8 cellular contexts compared by ENCODE assay signal in the genomic region with DNA sequence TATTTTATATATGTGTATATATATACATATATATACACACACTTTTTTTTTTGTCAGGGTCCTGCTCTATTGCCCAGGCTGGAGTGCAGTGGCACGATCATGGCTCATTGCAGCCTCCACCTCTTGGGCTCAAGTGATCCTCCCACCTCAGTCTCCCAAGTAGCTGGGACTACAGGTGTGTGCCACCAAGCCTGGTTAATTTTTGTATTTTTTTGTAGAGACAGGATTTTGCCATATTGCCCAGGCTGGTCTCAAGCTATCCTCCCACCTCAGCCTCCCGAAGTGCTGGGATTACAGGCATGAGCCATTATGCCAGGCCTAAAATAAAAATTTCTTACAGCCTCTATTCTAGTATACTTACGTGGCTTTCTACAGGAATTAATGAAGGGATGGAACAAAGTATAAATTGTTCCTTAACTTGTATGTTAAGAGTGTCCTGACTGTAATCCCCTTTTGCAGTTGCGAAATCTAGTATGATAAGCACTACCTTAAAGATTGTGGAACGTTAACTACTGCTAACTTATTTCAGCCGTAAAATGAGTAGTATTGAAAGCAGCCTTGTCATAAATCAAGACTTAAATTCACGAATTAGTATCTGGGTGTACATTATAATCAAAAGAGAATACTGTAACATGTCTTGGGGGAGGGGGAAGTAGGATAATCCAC. TPM values are rescaled to one million over a fixed set of nuclear protein-coding genes. Genes with fewer than 3 reads are reported as not detected.
DNase-seq lines count a peak whose midpoint lies in the region; ATAC-seq and TF ChIP-seq lines count a peak whose summit lies in the region.

No MANE protein-coding gene starts in this region.

- no peak overlapping the region for H2AFZ ChIP-seq in Loucy (ENCODE audit: low read length)

- TF ChIP-seq CTCF in Loucy (conservative IDR thresholded peaks at IDR 0.05; ENCODE audit: low read length), result no peak

- H3K4me3 Mint-ChIP-seq in central memory CD8-positive, alpha-beta T cell, result peak overlapping the region; percentile 95
- H3K4me3 Mint-ChIP-seq in natural killer cell treated with Interleukin-12 subunit alpha and Interleukin-12 subunit beta and Interleukin-15 and Interleukin-18, amount 100 ng/mL, for 72 hours, result peak overlapping the region; percentile 95

- H3K4me1 Mint-ChIP-seq in central memory CD8-positive, alpha-beta T cell, result peaks cover 48% of the 10 kb centered on the region
- peaks cover 27 to 35% of the 10 kb centered on the region in 2 donors for H3K4me1 Mint-ChIP-seq in natural killer cell treated with Interleukin-12 subunit alpha and Interleukin-12 subunit beta and Interleukin-15 and Interleukin-18, amount 100 ng/mL, for 72 hours (ENCODE audit: low read depth in 2 of 2)

- peaks cover 60% of the 10 kb centered on the region for H3K79me2 ChIP-seq in Loucy (ENCODE audit: insufficient read depth, low read length)

- H3K4me3 ChIP-seq in Loucy (ENCODE audit: low read length, poor library complexity, severe bottlenecking), result peak overlapping the region; percentile 80

- peaks cover 4% of the 10 kb centered on the region for H3K27me3 Mint-ChIP-seq in central memory CD8-positive, alpha-beta T cell
- no peaks in the 10 kb centered on the region for H3K27me3 Mint-ChIP-seq in natural killer cell treated with Interleukin-12 subunit alpha and Interleukin-12 subunit beta and Interleukin-15 and Interleukin-18, amount 100 ng/mL, for 72 hours

- no peaks in the 10 kb centered on the region for H3K9me2 ChIP-seq in Loucy (replicated peaks; ENCODE audit: low read depth, low read length)

- peaks cover 18% of the 10 kb centered on the region for H3K36me3 Mint-ChIP-seq in central memory CD8-positive, alpha-beta T cell (ENCODE audit: insufficient read depth)
- peaks cover 6% of the 10 kb centered on the region for H3K36me3 Mint-ChIP-seq in natural killer cell treated with Interleukin-12 subunit alpha and Interleukin-12 subunit beta and Interleukin-15 and Interleukin-18, amount 100 ng/mL, for 72 hours

- peak overlapping the region; percentile 79 for H3K4me2 ChIP-seq in Loucy (ENCODE audit: low read depth, low read length, poor library complexity, severe bottlenecking)

- H4K20me1 ChIP-seq in Loucy (ENCODE audit: insufficient read depth, low read length, poor library complexity, severe bottlenecking), result peaks cover 35% of the 10 kb centered on the region

- 0 out of 2 replicates have a peak, but pooled peaks cover 5% of the 10 kb centered on the region for H3K36me3 ChIP-seq in Loucy (ENCODE audit: insufficient read depth, low read length)

- DNase-seq in CD1c-positive myeloid dendritic cell (ENCODE audit: extremely low spot score), result peak; percentile 12
- no peak for DNase-seq in central memory CD8-positive, alpha-beta T cell (ENCODE audit: low spot score in 2 of 2)
- DNase-seq in natural killer cell treated with Interleukin-12 subunit alpha and Interleukin-12 subunit beta and Interleukin-15 and Interleukin-18, amount 100 ng/mL, for 72 hours (ENCODE audit: low spot score), result no peak
- DNase-seq in posterior vena cava (ENCODE audit: low spot score), result no peak
- DNase-seq in head of caudate nucleus, result no peak

- H3F3A ChIP-seq in Loucy (ENCODE audit: low read depth), result 0 out of 2 replicates have a peak, but pooled peaks cover 5% of the 10 kb centered on the region

- intact Hi-C loops in posterior vena cava (cut with DNase I), result no loop called here
- intact Hi-C loops in head of caudate nucleus (cut with DNase I), result no loop called here

- H3K27ac Mint-ChIP-seq in central memory CD8-positive, alpha-beta T cell (ENCODE audit: low read depth), result peak overlapping the region; percentile 98
- peak overlapping the region; percentile 85 to 99 for H3K27ac Mint-ChIP-seq in natural killer cell treated with Interleukin-12 subunit alpha and Interleukin-12 subunit beta and Interleukin-15 and Interleukin-18, amount 100 ng/mL, for 72 hours

- H3K4me1 ChIP-seq in Loucy (ENCODE audit: insufficient read depth, low read length, poor library complexity, severe bottlenecking), result peaks cover 56% of the 10 kb centered on the region

- H3K9me3 ChIP-seq in Loucy (ENCODE audit: insufficient read depth, low read depth, low read length), result no peaks in the 10 kb centered on the region

- peak overlapping the region; percentile 81 for H3K9ac ChIP-seq in Loucy (ENCODE audit: low read depth, low read length, poor library complexity, severe bottlenecking)

- no peak for ATAC-seq in central memory CD8-positive, alpha-beta T cell (replicated peaks; ENCODE audit: extremely low read depth, poor library complexity, severe bottlenecking)
- no peak for ATAC-seq in natural killer cell treated with Interleukin-12 subunit alpha and Interleukin-12 subunit beta and Interleukin-15 and Interleukin-18, amount 100 ng/mL, for 72 hours
- no peak for ATAC-seq in HG03108 (IDR thresholded peaks at IDR 0.05; ENCODE audit: unreplicated experiment)
- ATAC-seq in HG03175 (IDR thresholded peaks at IDR 0.05; ENCODE audit: unreplicated experiment), result no peak

- H3K9me3 Mint-ChIP-seq in central memory CD8-positive, alpha-beta T cell, result no peaks in the 10 kb centered on the region
- H3K9me3 Mint-ChIP-seq in natural killer cell treated with Interleukin-12 subunit alpha and Interleukin-12 subunit beta and Interleukin-15 and Interleukin-18, amount 100 ng/mL, for 72 hours, result no peaks in the 10 kb centered on the region

- no peaks in the 10 kb centered on the region for H3K27me3 ChIP-seq in Loucy (ENCODE audit: insufficient read depth, low read length, poor library complexity, severe bottlenecking)

RNA-seq across cellular contexts. Expression of a gene that starts 2.1 kb away (rescaled TPM):
- 10 to 100 TPM; 15.3 to 25.3 TPM for total RNA-seq in natural killer cell treated with Interleukin-12 subunit alpha and Interleukin-12 subunit beta and Interleukin-15 and Interleukin-18, amount 100 ng/mL, for 72 hours
- 10 to 100 TPM; 13.9 to 16.0 TPM for total RNA-seq in posterior vena cava

RNA-seq across cellular contexts. Expression of a gene that starts 59.9 kb away (rescaled TPM):
- under 1 TPM; 0.25 to 0.55 TPM for total RNA-seq in natural killer cell treated with Interleukin-12 subunit alpha and Interleukin-12 subunit beta and Interleukin-15 and Interleukin-18, amount 100 ng/mL, for 72 hours
- 1 to 10 TPM in 1 of 2 donors, under 1 TPM in 1; 0.28 to 1.1 TPM for total RNA-seq in posterior vena cava
